ENCODE assay signal across 1 cellular context in genomic region chr12:26678697-26679660, GRCh38.
TF ChIP-seq lines count a peak whose summit lies in the region.

No MANE protein-coding gene starts in this region.

TF ChIP-seq in SK-N-SH, 30 proteins besides CTCF, POLR2A, EP300 and RAD21 (continued from another document):
- TF ChIP-seq USF1 (IDR thresholded peaks at IDR 0.05; ENCODE audit: borderline replicate concordance, low read depth) (no peak), FOSL2 (IDR thresholded peaks at IDR 0.05; ENCODE audit: borderline replicate concordance, low read depth) (peak; percentile 39; the same call in 1 of the 2 replicates), MEF2A (IDR thresholded peaks at IDR 0.05; ENCODE audit: borderline replicate concordance, low read depth) (no peak), RXRA (IDR thresholded peaks at IDR 0.05; ENCODE audit: borderline replicate concordance, low read depth) (no peak), PBX3 (IDR thresholded peaks at IDR 0.05) (peak; percentile 43; the same call in 1 of the 2 replicates), CHD2 (IDR thresholded peaks at IDR 0.05; ENCODE audit: low read length, partially characterized antibody) (no peak), NRF1 (IDR thresholded peaks at IDR 0.05; ENCODE audit: low read depth, low read length) (no peak), TCF12 (IDR thresholded peaks at IDR 0.05) (peak; percentile 76), JUND (IDR thresholded peaks at IDR 0.05) (peak; percentile 37; the same call in 1 of the 2 replicates), RCOR1 (IDR thresholded peaks at IDR 0.05; ENCODE audit: low read length) (no peak), GABPA (IDR thresholded peaks at IDR 0.05; ENCODE audit: low read depth) (no peak), SMC3 (IDR thresholded peaks at IDR 0.05; ENCODE audit: low read depth, low read length) (no peak), MAX (IDR thresholded peaks at IDR 0.05; ENCODE audit: low read depth) (no peak)
